In genomic region chr1:64494659-64495058, GRCh38 we compare ENCODE assay signal across 16 cellular contexts.
"Had no signal": no experiment of that assay in that cellular context is flagged by ENCODE, and none has a peak within 500 bp of the region (broad histone marks: within the 10 kb centered on the region; RNA-seq: fewer than 3 reads in every experiment).

No MANE protein-coding gene starts in this region.

- H3K4me3 Mint-ChIP-seq: activated CD8-positive, alpha-beta memory T cell treated with anti-CD3 and anti-CD28 coated beads, Interleukin-2, amount 10 ng/mL, durations not matched to agents 7 days and 5 days; activated naive CD4-positive, alpha-beta T cell treated with anti-CD3 and anti-CD28 coated beads, Interleukin-2, amount 50 U/mL, for 24 hours; stimulated activated effector memory CD8-positive, alpha-beta T cell treated with anti-CD3 and anti-CD28 coated beads, Interleukin-12 subunit alpha, Interleukin-12 subunit beta, amount 100 ng/mL, for 72 hours had no signal

- H3K36me3 ChIP-seq: heart left ventricle, pancreas, transverse colon, vagina had no signal

- H3K4me3 ChIP-seq: heart left ventricle, pancreas, transverse colon, vagina had no signal

- DNase-seq: activated CD4-positive, alpha-beta T cell treated with anti-CD3 and anti-CD28 coated beads, Interleukin-2, amount 50 U/mL, for 4 hours; activated CD8-positive, alpha-beta memory T cell treated with anti-CD3 and anti-CD28 coated beads, Interleukin-2, amount 10 ng/mL, durations not matched to agents 7 days and 5 days; activated T-cell treated with anti-CD3 and anti-CD28 coated beads, Interleukin-2, amount 50 U/mL, for 1 hour; effector memory CD4-positive, alpha-beta T cell; foreskin melanocyte; heart left ventricle; islet precursor cell; pancreas; stimulated activated CD4-positive, alpha-beta T cell treated with anti-CD3 and anti-CD28 coated beads, Interleukin-12 subunit alpha, Interleukin-12 subunit beta, amount 100 ng/mL, for 4 hours; stimulated activated CD4-positive, alpha-beta T cell treated with anti-CD3 and anti-CD28 coated beads, Interleukin-2, amount 100 ng/mL, for 24 hours; transverse colon had no signal

- H3K9me3 Mint-ChIP-seq: activated naive CD4-positive, alpha-beta T cell treated with anti-CD3 and anti-CD28 coated beads, Interleukin-2, amount 50 U/mL, for 24 hours; stimulated activated effector memory CD8-positive, alpha-beta T cell treated with anti-CD3 and anti-CD28 coated beads, Interleukin-12 subunit alpha, Interleukin-12 subunit beta, amount 100 ng/mL, for 72 hours had no signal

- H3K27ac Mint-ChIP-seq: activated CD8-positive, alpha-beta memory T cell treated with anti-CD3 and anti-CD28 coated beads, Interleukin-2, amount 10 ng/mL, durations not matched to agents 7 days and 5 days; activated naive CD4-positive, alpha-beta T cell treated with anti-CD3 and anti-CD28 coated beads, Interleukin-2, amount 50 U/mL, for 24 hours; stimulated activated effector memory CD8-positive, alpha-beta T cell treated with anti-CD3 and anti-CD28 coated beads, Interleukin-12 subunit alpha, Interleukin-12 subunit beta, amount 100 ng/mL, for 72 hours had no signal

- H3K27ac ChIP-seq: epithelial cell of prostate, heart left ventricle, pancreas, transverse colon, vagina had no signal

- H3K9me3 ChIP-seq: heart left ventricle, pancreas, transverse colon, vagina had no signal

- H3K4me1 Mint-ChIP-seq: activated naive CD4-positive, alpha-beta T cell treated with anti-CD3 and anti-CD28 coated beads, Interleukin-2, amount 50 U/mL, for 24 hours; stimulated activated effector memory CD8-positive, alpha-beta T cell treated with anti-CD3 and anti-CD28 coated beads, Interleukin-12 subunit alpha, Interleukin-12 subunit beta, amount 100 ng/mL, for 72 hours had no signal

- ATAC-seq: activated CD4-positive, CD25-positive, alpha-beta regulatory T cell treated with anti-CD3 and anti-CD28 coated beads, Interleukin-2, amount 50 U/mL, for 24 hours; activated CD8-positive, alpha-beta memory T cell treated with anti-CD3 and anti-CD28 coated beads, Interleukin-2, amount 10 ng/mL, durations not matched to agents 7 days and 5 days; heart left ventricle; pancreas; stimulated activated effector memory CD8-positive, alpha-beta T cell treated with anti-CD3 and anti-CD28 coated beads, Interleukin-12 subunit alpha, Interleukin-12 subunit beta, amount 100 ng/mL, for 72 hours had no signal

- H3K27me3 ChIP-seq: heart left ventricle, pancreas, transverse colon, vagina had no signal

- H3K36me3 Mint-ChIP-seq: activated CD8-positive, alpha-beta memory T cell treated with anti-CD3 and anti-CD28 coated beads, Interleukin-2, amount 10 ng/mL, durations not matched to agents 7 days and 5 days; activated naive CD4-positive, alpha-beta T cell treated with anti-CD3 and anti-CD28 coated beads, Interleukin-2, amount 50 U/mL, for 24 hours; stimulated activated effector memory CD8-positive, alpha-beta T cell treated with anti-CD3 and anti-CD28 coated beads, Interleukin-12 subunit alpha, Interleukin-12 subunit beta, amount 100 ng/mL, for 72 hours had no signal
